8 cellular contexts compared by ENCODE assay signal in genomic region chr1:67853704-67854103, GRCh38. TPM values are rescaled to one million over a fixed set of nuclear protein-coding genes. Genes with fewer than 3 reads are reported as not detected.
DNase-seq lines count a peak whose midpoint lies in the region; ATAC-seq lines count a peak whose summit lies in the region.

No MANE protein-coding gene starts in this region.

- peaks cover 9% of the 10 kb centered on the region for H3K27me3 Mint-ChIP-seq in activated naive CD8-positive, alpha-beta T cell treated with anti-CD3 and anti-CD28 coated beads, Interleukin-2, amount 10 ng/mL, durations not matched to agents 7 days and 5 days
- peaks cover 19% of the 10 kb centered on the region for H3K27me3 Mint-ChIP-seq in activated naive CD8-positive, alpha-beta T cell treated with anti-CD3 and anti-CD28 coated beads for 36 hours

- DNase-seq in activated naive CD8-positive, alpha-beta T cell treated with anti-CD3 and anti-CD28 coated beads, Interleukin-2, amount 10 ng/mL, durations not matched to agents 7 days and 5 days = peak; percentile 36
- DNase-seq in activated naive CD8-positive, alpha-beta T cell treated with anti-CD3 and anti-CD28 coated beads for 36 hours = no peak
- DNase-seq in NCI-H1436 (lab: John Stamatoyannopoulos, UW) = peak; percentile 76
- peak; percentile 67 for DNase-seq in T1000 (lab: John Stamatoyannopoulos, UW)
- peak; percentile 64 for DNase-seq in foreskin melanocyte
- DNase-seq in pons (ENCODE audit: low spot score) = peak; percentile 51
- DNase-seq in GDM1 (lab: John Stamatoyannopoulos, UW) = no peak
- DNase-seq in activated effector memory CD4-positive, alpha-beta T cell treated with anti-CD3 and anti-CD28 coated beads, Interleukin-2, amount 50 U/mL, for 16 hours = no peak

- no peaks in the 10 kb centered on the region for H3K4me1 Mint-ChIP-seq in activated naive CD8-positive, alpha-beta T cell treated with anti-CD3 and anti-CD28 coated beads, Interleukin-2, amount 10 ng/mL, durations not matched to agents 7 days and 5 days
- H3K4me1 Mint-ChIP-seq in activated naive CD8-positive, alpha-beta T cell treated with anti-CD3 and anti-CD28 coated beads for 36 hours = peaks cover 2% of the 10 kb centered on the region

- no peaks in the 10 kb centered on the region for H3K36me3 Mint-ChIP-seq in activated naive CD8-positive, alpha-beta T cell treated with anti-CD3 and anti-CD28 coated beads, Interleukin-2, amount 10 ng/mL, durations not matched to agents 7 days and 5 days
- H3K36me3 Mint-ChIP-seq in activated naive CD8-positive, alpha-beta T cell treated with anti-CD3 and anti-CD28 coated beads for 36 hours = no peaks in the 10 kb centered on the region

- H3K27ac Mint-ChIP-seq in activated naive CD8-positive, alpha-beta T cell treated with anti-CD3 and anti-CD28 coated beads, Interleukin-2, amount 10 ng/mL, durations not matched to agents 7 days and 5 days = no peak overlapping the region
- no peak overlapping the region for H3K27ac Mint-ChIP-seq in activated naive CD8-positive, alpha-beta T cell treated with anti-CD3 and anti-CD28 coated beads for 36 hours

- ATAC-seq in activated naive CD8-positive, alpha-beta T cell treated with anti-CD3 and anti-CD28 coated beads, Interleukin-2, amount 10 ng/mL, durations not matched to agents 7 days and 5 days (ENCODE audit: low read depth) = no peak

- no peaks in the 10 kb centered on the region for H3K9me3 Mint-ChIP-seq in activated naive CD8-positive, alpha-beta T cell treated with anti-CD3 and anti-CD28 coated beads, Interleukin-2, amount 10 ng/mL, durations not matched to agents 7 days and 5 days
- H3K9me3 Mint-ChIP-seq in activated naive CD8-positive, alpha-beta T cell treated with anti-CD3 and anti-CD28 coated beads for 36 hours = no peaks in the 10 kb centered on the region

- H3K4me3 Mint-ChIP-seq in activated naive CD8-positive, alpha-beta T cell treated with anti-CD3 and anti-CD28 coated beads, Interleukin-2, amount 10 ng/mL, durations not matched to agents 7 days and 5 days = no peak overlapping the region
- H3K4me3 Mint-ChIP-seq in activated naive CD8-positive, alpha-beta T cell treated with anti-CD3 and anti-CD28 coated beads for 36 hours = no peak overlapping the region

- POLR2A ChIA-PET in activated naive CD8-positive, alpha-beta T cell treated with anti-CD3 and anti-CD28 coated beads, Interleukin-2, amount 10 ng/mL, durations not matched to agents 7 days and 5 days (lab: Charles Lee) = no interaction called here

RNA-seq across cellular contexts. Expression of gene GNG12, which starts 20.4 kb away (rescaled TPM):
- total RNA-seq in activated naive CD8-positive, alpha-beta T cell treated with anti-CD3 and anti-CD28 coated beads, Interleukin-2, amount 10 ng/mL, durations not matched to agents 7 days and 5 days = not detected
- under 1 TPM; 0.43 to 0.60 TPM for total RNA-seq in activated naive CD8-positive, alpha-beta T cell treated with anti-CD3 and anti-CD28 coated beads for 36 hours

Comparison
In these comparisons a context has a peak if more than half of its experiments do, and no peak if none do; other contexts are left out.
1. DNase-seq: peak in activated naive CD8-positive, alpha-beta T cell treated with anti-CD3 and anti-CD28 coated beads, Interleukin-2, amount 10 ng/mL, durations not matched to agents 7 days and 5 days (single experiment), NCI-H1436 (single experiment), T1000 (single experiment), foreskin melanocyte (single experiment) and pons (single experiment); none in activated naive CD8-positive, alpha-beta T cell treated with anti-CD3 and anti-CD28 coated beads for 36 hours (single experiment), GDM1 (single experiment) and activated effector memory CD4-positive, alpha-beta T cell treated with anti-CD3 and anti-CD28 coated beads, Interleukin-2, amount 50 U/mL, for 16 hours (single experiment).